ENCODE assay signal across 1 cellular context in the genomic region with DNA sequence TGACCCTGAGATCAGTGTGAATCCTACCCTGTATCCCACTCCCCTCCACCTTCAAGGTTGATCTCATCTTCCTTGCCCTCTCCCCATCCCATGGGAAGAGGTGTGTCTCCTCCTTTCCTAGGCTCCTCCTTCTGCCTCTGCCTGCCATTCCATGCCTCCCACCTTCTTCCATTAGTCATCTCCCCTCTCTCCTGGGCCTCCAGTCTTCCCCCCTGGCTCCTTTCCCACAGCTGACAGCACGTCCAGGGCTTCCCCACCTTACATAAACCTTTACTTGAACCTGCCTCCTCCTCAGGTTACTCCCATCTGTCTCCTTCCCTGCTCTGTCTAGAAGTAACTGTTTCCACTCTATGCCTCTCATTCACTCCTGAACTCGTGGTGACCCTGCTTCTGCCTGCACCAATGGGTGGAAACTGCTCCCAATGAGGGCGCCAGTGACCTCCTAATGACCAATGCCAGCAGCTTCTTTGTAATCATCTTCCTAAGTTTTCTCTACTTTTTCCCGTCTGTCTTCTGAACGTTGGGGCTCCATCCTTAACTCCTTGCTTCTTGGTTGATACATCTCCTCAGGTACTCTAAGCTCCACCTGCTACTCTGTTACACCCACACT.
TF ChIP-seq lines count a peak whose summit lies in the region.

No MANE protein-coding gene starts in this region.

TF ChIP-seq in H1, 55 proteins besides CTCF, POLR2A, EP300 and RAD21:
- no peak for TF ChIP-seq BRCA1 (IDR thresholded peaks at IDR 0.05; ENCODE audit: low read depth, low read length)
- no peak for TF ChIP-seq SIRT6 (IDR thresholded peaks at IDR 0.05; ENCODE audit: low read length)
- TF ChIP-seq SP4 (IDR thresholded peaks at IDR 0.05; ENCODE audit: low read length), result no peak
- no peak for TF ChIP-seq SUZ12 (IDR thresholded peaks at IDR 0.05; ENCODE audit: low read length)
- TF ChIP-seq SAP30 (IDR thresholded peaks at IDR 0.05; ENCODE audit: insufficient read depth, insufficient replicate concordance, low read length), result no peak
- TF ChIP-seq, protein P1, sequence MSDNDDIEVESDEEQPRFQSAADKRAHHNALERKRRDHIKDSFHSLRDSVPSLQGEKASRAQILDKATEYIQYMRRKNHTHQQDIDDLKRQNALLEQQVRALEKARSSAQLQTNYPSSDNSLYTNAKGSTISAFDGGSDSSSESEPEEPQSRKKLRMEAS (IDR thresholded peaks at IDR 0.05), result no peak
- TF ChIP-seq KDM5A (IDR thresholded peaks at IDR 0.05; ENCODE audit: low read length), result no peak
- TF ChIP-seq MAFK (IDR thresholded peaks at IDR 0.05; ENCODE audit: low read depth, low read length), result no peak
- no peak for TF ChIP-seq CEBPB (IDR thresholded peaks at IDR 0.05; ENCODE audit: low read depth, low read length)
- TF ChIP-seq RNF2 (IDR thresholded peaks at IDR 0.05; ENCODE audit: borderline replicate concordance, low read depth, low read length, missing control alignments, poor library complexity, severe bottlenecking), result no peak
- TF ChIP-seq YY1 (IDR thresholded peaks at IDR 0.05; ENCODE audit: low read depth, low read length), result no peak
- no peak for TF ChIP-seq SIX5 (IDR thresholded peaks at IDR 0.05; ENCODE audit: low read depth, low read length)
- TF ChIP-seq CBX5 (IDR thresholded peaks at IDR 0.05; ENCODE audit: low read depth, low read length), result no peak
- TF ChIP-seq, protein P2, sequence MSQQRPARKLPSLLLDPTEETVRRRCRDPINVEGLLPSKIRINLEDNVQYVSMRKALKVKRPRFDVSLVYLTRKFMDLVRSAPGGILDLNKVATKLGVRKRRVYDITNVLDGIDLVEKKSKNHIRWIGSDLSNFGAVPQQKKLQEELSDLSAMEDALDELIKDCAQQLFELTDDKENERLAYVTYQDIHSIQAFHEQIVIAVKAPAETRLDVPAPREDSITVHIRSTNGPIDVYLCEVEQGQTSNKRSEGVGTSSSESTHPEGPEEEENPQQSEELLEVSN (IDR thresholded peaks at IDR 0.05), result no peak
